In genomic region chr3:152769523-152769922, GRCh38 we compare ENCODE assay signal across 14 cellular contexts.
A peak's percentile ranks its signal among the peaks of the same experiment; 100 is the strongest.
DNase-seq lines count a peak whose midpoint lies in the region; ATAC-seq, FAIRE-seq and TF ChIP-seq lines count a peak whose summit lies in the region.
"Had no signal": no experiment of that assay in that cellular context is flagged by ENCODE, and none has a peak within 500 bp of the region (broad histone marks: within the 10 kb centered on the region; RNA-seq: fewer than 3 reads in every experiment).

No MANE protein-coding gene starts in this region.

- peaks cover 2 to 7% (median 3%) of the 10 kb centered on the region in 4 donors for H3K9me3 ChIP-seq in stomach
- H3K9me3 ChIP-seq: SJCRH30 had no signal

- no peak for TF ChIP-seq EP300 in stomach (IDR thresholded peaks at IDR 0.05)

- no peak for TF ChIP-seq POLR2A in stomach (IDR thresholded peaks at IDR 0.05)

- no peak overlapping the region for H3K4me3 ChIP-seq in stomach
- H3K4me3 ChIP-seq in dorsolateral prefrontal cortex, result no peak overlapping the region
- H3K4me3 ChIP-seq: SJCRH30 had no signal

- intact Hi-C loops in stomach (cut with DNase I; ENCODE audit: low total_unique reads) (no loop called here), dorsolateral prefrontal cortex (cut with DNase I) (no loop called here)

- DNase-seq in NCI-H146 treated with DMSO at 0.1 percent for 48 hours (lab: John Stamatoyannopoulos, UW; ENCODE audit: unreplicated experiment) (no peak), stomach (no peak), dorsolateral prefrontal cortex (no peak)
- DNase-seq: activated CD4-positive, alpha-beta T cell treated with anti-CD3 and anti-CD28 coated beads, Interleukin-2, amount 50 U/mL, for 1 hour; activated naive CD8-positive, alpha-beta T cell treated with anti-CD3 and anti-CD28 coated beads, Interleukin-2, amount 10 ng/mL, durations not matched to agents 7 days and 5 days; naive thymus-derived CD8-positive, alpha-beta T cell; NCI-H446 treated with DMSO at 0.1 percent for 48 hours; SJCRH30; stimulated activated naive CD8-positive, alpha-beta T cell treated with anti-CD3 and anti-CD28 coated beads, Interleukin-15, amount 100 ng/mL, for 72 hours had no signal

- H3K27me3 ChIP-seq in stomach (no peaks in the 10 kb centered on the region), dorsolateral prefrontal cortex (no peaks in the 10 kb centered on the region)
- H3K27me3 ChIP-seq: SJCRH30 had no signal

- no peak for TF ChIP-seq CTCF in stomach (IDR thresholded peaks at IDR 0.05)
- TF ChIP-seq CTCF in dorsolateral prefrontal cortex (IDR thresholded peaks at IDR 0.05 in 54 of 56, conservative IDR thresholded peaks at IDR 0.05 in 2 of 56; ENCODE audit: low read depth in 1 of 56, partially characterized antibody in 56 of 56), result no peak

- peak; percentile 69 for FAIRE-seq in islet of Langerhans (lab: Jason Lieb, UNC)
- FAIRE-seq: GM19239 had no signal

- peaks cover 0 to 17% (median 7%) of the 10 kb centered on the region in 4 donors for H3K4me1 ChIP-seq in stomach
- H3K4me1 ChIP-seq: SJCRH30 had no signal

- H3K36me3 ChIP-seq in stomach, result no peaks in the 10 kb centered on the region
- H3K36me3 ChIP-seq: SJCRH30 had no signal

- ATAC-seq in GM18870 (IDR thresholded peaks at IDR 0.05; ENCODE audit: unreplicated experiment), result peak; percentile 99
- ATAC-seq in GM21786 (IDR thresholded peaks at IDR 0.05; ENCODE audit: unreplicated experiment), result peak; percentile 82
- peak; percentile 90 for ATAC-seq in HG03442 (IDR thresholded peaks at IDR 0.05; ENCODE audit: unreplicated experiment)
- ATAC-seq: naive thymus-derived CD8-positive, alpha-beta T cell; stimulated activated naive CD8-positive, alpha-beta T cell treated with anti-CD3 and anti-CD28 coated beads, Interleukin-15, amount 100 ng/mL, for 72 hours had no signal

- H3K27ac ChIP-seq in stomach, result no peak overlapping the region
- no peak overlapping the region for H3K27ac ChIP-seq in dorsolateral prefrontal cortex
- H3K27ac ChIP-seq: SJCRH30 had no signal
